6 cellular contexts compared by ENCODE assay signal in genomic region chr10:130975351-130975750, GRCh38.
DNase-seq lines count a peak whose midpoint lies in the region; ATAC-seq and TF ChIP-seq lines count a peak whose summit lies in the region.
"Not testable (repeated sequence)": the region's sequence is repeated elsewhere in the genome, so short reads cannot be mapped to it uniquely, and the experiment has no call there.

No MANE protein-coding gene starts in this region.

- not testable (repeated sequence) for H3K27ac Mint-ChIP-seq in activated CD8-positive, alpha-beta memory T cell treated with anti-CD3 and anti-CD28 coated beads, Interleukin-2, amount 10 ng/mL, durations not matched to agents 7 days and 5 days

- H3K27ac ChIP-seq in esophagus muscularis mucosa (replicated peaks in 1 of 4); right atrium auricular region; lung (ENCODE audit: low read depth in 1 of 2, low read length in 1 of 2): not testable (repeated sequence)

- intact Hi-C loops in esophagus muscularis mucosa (cut with DNase I): not testable (repeated sequence)

- not testable (repeated sequence) for H3K4me3 ChIP-seq in esophagus muscularis mucosa, right atrium auricular region, lung

- H3K4me1 Mint-ChIP-seq in activated CD8-positive, alpha-beta memory T cell treated with anti-CD3 and anti-CD28 coated beads, Interleukin-2, amount 10 ng/mL, durations not matched to agents 7 days and 5 days: not testable (repeated sequence)

- not testable (repeated sequence) for H3K36me3 ChIP-seq in esophagus muscularis mucosa; right atrium auricular region; lung (ENCODE audit: control insufficient read depth in 2 of 2, insufficient read depth in 2 of 2, low read length in 2 of 2)

- H3K9me3 Mint-ChIP-seq in activated CD8-positive, alpha-beta memory T cell treated with anti-CD3 and anti-CD28 coated beads, Interleukin-2, amount 10 ng/mL, durations not matched to agents 7 days and 5 days (ENCODE audit: low read depth): not testable (repeated sequence)

- H3K4me1 ChIP-seq in esophagus muscularis mucosa; right atrium auricular region; lung (ENCODE audit: control insufficient read depth in 2 of 2, insufficient read depth in 2 of 2, low read length in 2 of 2): not testable (repeated sequence)

- not testable (repeated sequence) for TF ChIP-seq POLR2A in esophagus muscularis mucosa (IDR thresholded peaks at IDR 0.05; ENCODE audit: low read depth)

- peaks cover 0 to 15% (median 0%) of the 10 kb centered on the region in 4 donors for H3K27me3 ChIP-seq in esophagus muscularis mucosa
- H3K27me3 ChIP-seq in right atrium auricular region; lung (ENCODE audit: control insufficient read depth, insufficient read depth): not testable (repeated sequence)

- H3K27me3 Mint-ChIP-seq in activated CD8-positive, alpha-beta memory T cell treated with anti-CD3 and anti-CD28 coated beads, Interleukin-2, amount 10 ng/mL, durations not matched to agents 7 days and 5 days: not testable (repeated sequence)

- not testable (repeated sequence) for H3K9me3 ChIP-seq in esophagus muscularis mucosa; right atrium auricular region; lung (ENCODE audit: control insufficient read depth in 2 of 2, insufficient read depth in 1 of 2, low read length in 1 of 2)

- CTCF ChIA-PET in activated CD8-positive, alpha-beta memory T cell treated with anti-CD3 and anti-CD28 coated beads, Interleukin-2, amount 10 ng/mL, durations not matched to agents 7 days and 5 days (lab: Charles Lee): not testable (repeated sequence)

- not testable (repeated sequence) for TF ChIP-seq CTCF in esophagus muscularis mucosa (IDR thresholded peaks at IDR 0.05); right atrium auricular region (IDR thresholded peaks at IDR 0.05); lung (IDR thresholded peaks at IDR 0.05; ENCODE audit: control extremely low read depth, extremely low read depth)

- DNase-seq in activated CD8-positive, alpha-beta memory T cell treated with anti-CD3 and anti-CD28 coated beads, Interleukin-2, amount 10 ng/mL, durations not matched to agents 7 days and 5 days: peak; percentile 11
- DNase-seq in esophagus muscularis mucosa (ENCODE audit: extremely low spot score) (peak; percentile 39), right atrium auricular region (ENCODE audit: low spot score) (peak; percentile 26), lung (ENCODE audit: low spot score) (peak; percentile 10), mesenteric fat pad (ENCODE audit: low spot score) (peak; percentile 78), mucosa of gallbladder (ENCODE audit: low spot score) (peak; percentile 3)

- WGBS in esophagus muscularis mucosa: 88% methylated on average over 9 of the region's 9 CpGs
- WGBS in lung, 2 donors: 86 to 90% methylated on average over 9 of the region's 9 CpGs

- not testable (repeated sequence) for H3K36me3 Mint-ChIP-seq in activated CD8-positive, alpha-beta memory T cell treated with anti-CD3 and anti-CD28 coated beads, Interleukin-2, amount 10 ng/mL, durations not matched to agents 7 days and 5 days

- ATAC-seq in activated CD8-positive, alpha-beta memory T cell treated with anti-CD3 and anti-CD28 coated beads, Interleukin-2, amount 10 ng/mL, durations not matched to agents 7 days and 5 days; lung (ENCODE audit: insufficient read depth, low FRiP score): not testable (repeated sequence)

- TF ChIP-seq EP300 in esophagus muscularis mucosa (IDR thresholded peaks at IDR 0.05): not testable (repeated sequence)

- H3K4me3 Mint-ChIP-seq in activated CD8-positive, alpha-beta memory T cell treated with anti-CD3 and anti-CD28 coated beads, Interleukin-2, amount 10 ng/mL, durations not matched to agents 7 days and 5 days: not testable (repeated sequence)

Comparison
In these comparisons a context has a peak if more than half of its experiments do, and no peak if none do; other contexts are left out.
1. DNase-seq: peak in every context shown above with its lines; median percentile 78 in mesenteric fat pad; 39 in esophagus muscularis mucosa; 26 in right atrium auricular region; 11 in activated CD8-positive, alpha-beta memory T cell treated with anti-CD3 and anti-CD28 coated beads, Interleukin-2, amount 10 ng/mL, durations not matched to agents 7 days and 5 days; 10 in lung; 3 in mucosa of gallbladder.